12 cellular contexts compared by ENCODE assay signal in the genomic region with DNA sequence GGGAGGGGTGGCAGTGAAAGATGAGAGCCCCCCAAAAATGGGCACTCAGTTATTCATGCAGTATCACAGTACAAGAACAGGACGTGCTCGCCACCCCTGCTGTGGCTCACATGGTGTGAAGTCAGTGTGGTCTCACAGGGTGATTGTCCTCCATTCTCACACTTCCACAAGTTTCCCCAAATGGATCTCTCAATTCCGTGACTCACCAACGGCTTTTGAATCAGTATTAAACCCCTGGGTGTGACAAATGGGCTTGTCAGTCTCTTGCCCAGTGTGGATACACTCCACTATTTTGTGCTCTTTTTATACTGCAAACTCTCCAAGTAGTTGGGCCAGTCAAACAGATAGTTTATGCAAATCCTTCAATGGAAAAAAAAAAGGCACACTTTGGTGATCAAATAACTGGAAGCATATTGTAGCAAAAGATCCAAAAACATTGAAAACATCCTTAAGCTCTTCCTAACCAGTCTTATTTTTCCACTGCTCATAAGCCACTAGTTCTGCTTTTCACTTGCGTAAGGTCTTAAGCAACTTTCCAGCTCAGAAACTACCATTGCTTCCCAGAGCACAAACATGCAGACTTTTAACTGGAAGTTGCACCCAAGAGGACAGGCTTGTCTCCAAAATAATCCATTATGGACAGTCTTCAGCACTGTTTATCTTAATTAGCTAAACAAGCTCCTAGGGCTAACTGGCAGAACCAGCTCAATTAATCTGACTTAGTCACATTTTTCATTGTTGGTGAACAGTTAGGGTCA.
DNase-seq lines count a peak whose midpoint lies in the region; ATAC-seq and TF ChIP-seq lines count a peak whose summit lies in the region.
"Had no signal": no experiment of that assay in that cellular context is flagged by ENCODE, and none has a peak within 500 bp of the region (broad histone marks: within the 10 kb centered on the region; RNA-seq: fewer than 3 reads in every experiment).

No MANE protein-coding gene starts in this region.

- H3K4me3 Mint-ChIP-seq in T-helper 17 cell, result no peak overlapping the region
- no peak overlapping the region for H3K4me3 Mint-ChIP-seq in activated CD8-positive, alpha-beta memory T cell treated with anti-CD3 and anti-CD28 coated beads, Interleukin-2, amount 10 ng/mL, durations not matched to agents 7 days and 5 days
- H3K4me3 Mint-ChIP-seq: activated naive CD4-positive, alpha-beta T cell treated with anti-CD3 and anti-CD28 coated beads, Interleukin-2, amount 10 ng/mL, durations not matched to agents 7 days and 5 days had no signal

- peaks cover 0 to 13% (median 0%) of the 10 kb centered on the region in 6 donors for H3K4me1 ChIP-seq in spleen

- H3K4me3 ChIP-seq in fibroblast of the aortic adventitia (ENCODE audit: low read depth, low read length) (no peak overlapping the region), spleen (peak overlapping the region in 1 of 8 donors; percentile 25)

- peak overlapping the region in 3 of 8 donors; percentile 62 to 71 (median 67) for H3K27ac ChIP-seq in spleen

- no peaks in the 10 kb centered on the region for H3K4me1 Mint-ChIP-seq in T-helper 17 cell
- H3K4me1 Mint-ChIP-seq in activated CD8-positive, alpha-beta memory T cell treated with anti-CD3 and anti-CD28 coated beads, Interleukin-2, amount 10 ng/mL, durations not matched to agents 7 days and 5 days, result no peaks in the 10 kb centered on the region
- H3K4me1 Mint-ChIP-seq: activated naive CD4-positive, alpha-beta T cell treated with anti-CD3 and anti-CD28 coated beads, Interleukin-2, amount 10 ng/mL, durations not matched to agents 7 days and 5 days had no signal

- CTCF ChIA-PET in activated CD8-positive, alpha-beta memory T cell treated with anti-CD3 and anti-CD28 coated beads, Interleukin-2, amount 10 ng/mL, durations not matched to agents 7 days and 5 days (lab: Charles Lee), result no interaction called here

- peak; percentile 24 for DNase-seq in HCEC 1CT
- peak; percentile 74 for DNase-seq in SKM-1 (lab: John Stamatoyannopoulos, UW; ENCODE audit: unreplicated experiment)
- DNase-seq in fibroblast of the aortic adventitia (ENCODE audit: low read depth), result peak; percentile 83
- DNase-seq in spleen, result peak; percentile 21
- DNase-seq in T-helper 17 cell, result no peak
- DNase-seq in DMS 273 (lab: John Stamatoyannopoulos, UW; ENCODE audit: unreplicated experiment), result no peak
- no peak for DNase-seq in activated CD8-positive, alpha-beta memory T cell treated with anti-CD3 and anti-CD28 coated beads, Interleukin-2, amount 10 ng/mL, durations not matched to agents 7 days and 5 days
- DNase-seq in superior temporal gyrus (ENCODE audit: extremely low spot score), result no peak
- DNase-seq: activated CD4-positive, alpha-beta T cell treated with anti-CD3 and anti-CD28 coated beads for 1 hour; activated naive CD4-positive, alpha-beta T cell treated with anti-CD3 and anti-CD28 coated beads, Interleukin-2, amount 10 ng/mL, durations not matched to agents 7 days and 5 days; MM.1S; substantia nigra had no signal

- intact Hi-C loops in spleen (cut with DNase I; ENCODE audit: low total_unique reads), result no loop called here

- 57 to 80% (median 64%) methylated on average over 5 of the region's 5 CpGs for WGBS in spleen, 5 donors

- TF ChIP-seq CTCF in fibroblast of the aortic adventitia (IDR thresholded peaks at IDR 0.05; ENCODE audit: insufficient read depth, low read length), result no peak
- TF ChIP-seq CTCF in spleen (IDR thresholded peaks at IDR 0.05 in 8 of 11, conservative IDR thresholded peaks at IDR 0.05 in 3 of 11), result no peak

- TF ChIP-seq POLR2A in spleen (IDR thresholded peaks at IDR 0.05), result no peak

- H3K27me3 Mint-ChIP-seq in T-helper 17 cell, result no peaks in the 10 kb centered on the region
- H3K27me3 Mint-ChIP-seq in activated CD8-positive, alpha-beta memory T cell treated with anti-CD3 and anti-CD28 coated beads, Interleukin-2, amount 10 ng/mL, durations not matched to agents 7 days and 5 days, result no peaks in the 10 kb centered on the region

- H3K36me3 ChIP-seq in spleen, result no peaks in the 10 kb centered on the region

- no peaks in the 10 kb centered on the region for H3K27me3 ChIP-seq in spleen (replicated peaks in 1 of 7)

- no peak overlapping the region for H3K27ac Mint-ChIP-seq in T-helper 17 cell
- no peak overlapping the region for H3K27ac Mint-ChIP-seq in activated CD8-positive, alpha-beta memory T cell treated with anti-CD3 and anti-CD28 coated beads, Interleukin-2, amount 10 ng/mL, durations not matched to agents 7 days and 5 days
- H3K27ac Mint-ChIP-seq: activated naive CD4-positive, alpha-beta T cell treated with anti-CD3 and anti-CD28 coated beads, Interleukin-2, amount 10 ng/mL, durations not matched to agents 7 days and 5 days had no signal

- no peaks in the 10 kb centered on the region for H3K9me3 Mint-ChIP-seq in activated CD8-positive, alpha-beta memory T cell treated with anti-CD3 and anti-CD28 coated beads, Interleukin-2, amount 10 ng/mL, durations not matched to agents 7 days and 5 days (ENCODE audit: low read depth)
- H3K9me3 Mint-ChIP-seq: activated naive CD4-positive, alpha-beta T cell treated with anti-CD3 and anti-CD28 coated beads, Interleukin-2, amount 10 ng/mL, durations not matched to agents 7 days and 5 days had no signal

- no peak for ATAC-seq in T-helper 17 cell
- no peak for ATAC-seq in activated CD8-positive, alpha-beta memory T cell treated with anti-CD3 and anti-CD28 coated beads, Interleukin-2, amount 10 ng/mL, durations not matched to agents 7 days and 5 days

- H3K9me3 ChIP-seq in spleen (no peaks in the 10 kb centered on the region), T-helper 17 cell (ENCODE audit: control insufficient read depth, low read length, poor library complexity, severe bottlenecking) (no peaks in the 10 kb centered on the region)

- H3K36me3 Mint-ChIP-seq in T-helper 17 cell (ENCODE audit: low read depth), result no peaks in the 10 kb centered on the region
- peaks cover 2% of the 10 kb centered on the region for H3K36me3 Mint-ChIP-seq in activated CD8-positive, alpha-beta memory T cell treated with anti-CD3 and anti-CD28 coated beads, Interleukin-2, amount 10 ng/mL, durations not matched to agents 7 days and 5 days
- H3K36me3 Mint-ChIP-seq: activated naive CD4-positive, alpha-beta T cell treated with anti-CD3 and anti-CD28 coated beads, Interleukin-2, amount 10 ng/mL, durations not matched to agents 7 days and 5 days had no signal

Comparison
In these comparisons a context has a peak if more than half of its experiments do, and no peak if none do; other contexts are left out.
1. DNase-seq: peak in HCEC 1CT (single experiment), SKM-1 (single experiment), fibroblast of the aortic adventitia (single experiment) and spleen (single experiment); none in T-helper 17 cell (0 of 3), DMS 273 (single experiment), activated CD8-positive, alpha-beta memory T cell treated with anti-CD3 and anti-CD28 coated beads, Interleukin-2, amount 10 ng/mL, durations not matched to agents 7 days and 5 days (single experiment) and superior temporal gyrus (single experiment).